13 cellular contexts compared by ENCODE assay signal in the genomic region with DNA sequence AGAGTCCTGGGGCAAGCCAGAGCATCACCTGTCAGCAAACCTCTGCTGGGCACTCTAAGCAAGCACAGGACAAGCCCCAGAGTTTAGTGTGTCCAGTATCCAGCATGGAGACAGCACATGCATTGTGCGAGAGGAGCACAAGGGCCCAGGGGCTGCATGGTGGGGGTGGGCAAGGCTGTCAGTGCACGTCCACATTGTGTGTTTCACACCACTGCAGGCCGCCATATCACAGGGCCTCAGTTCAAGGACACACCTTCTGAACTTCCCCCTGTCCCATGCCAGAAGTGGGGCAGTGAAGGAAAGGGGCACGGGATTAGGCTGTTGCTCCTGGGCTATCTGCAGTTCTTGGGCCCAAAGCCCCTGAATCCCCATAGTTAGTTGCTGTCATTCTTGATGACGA. TPM values are rescaled to one million over a fixed set of nuclear protein-coding genes. Genes with fewer than 3 reads are reported as not detected.
DNase-seq lines count a peak whose midpoint lies in the region; ATAC-seq and TF ChIP-seq lines count a peak whose summit lies in the region.
"Had no signal": no experiment of that assay in that cellular context is flagged by ENCODE, and none has a peak within 500 bp of the region (broad histone marks: within the 10 kb centered on the region; RNA-seq: fewer than 3 reads in every experiment).

No MANE protein-coding gene starts in this region.

- H3K36me3 Mint-ChIP-seq in stimulated activated naive CD8-positive, alpha-beta T cell treated with anti-CD3 and anti-CD28 coated beads, Interleukin-15, Interleukin-2, amounts not matched to agents 100 ng/mL and 50 ng/mL, for 24 hours (ENCODE audit: low read depth) = peaks cover 49% of the 10 kb centered on the region
- H3K36me3 Mint-ChIP-seq in activated T-helper 1 cell treated with anti-CD3 and anti-CD28 coated beads, Interleukin-12 subunit alpha, Interleukin-12 subunit beta, Interleukin-2, Interleukin-4 antibody, amounts not matched to agents 30 ng/mL and 10 ng/mL and 1 ng/mL, durations not matched to agents 14 hours and 24 hours and 36 hours (ENCODE audit: low read depth) = peaks cover 28% of the 10 kb centered on the region
- H3K36me3 Mint-ChIP-seq in mesothelial cell of epicardium = peaks cover 20% of the 10 kb centered on the region

- peak overlapping the region; percentile 88 for H3K4me3 Mint-ChIP-seq in stimulated activated naive CD8-positive, alpha-beta T cell treated with anti-CD3 and anti-CD28 coated beads, Interleukin-15, Interleukin-2, amounts not matched to agents 100 ng/mL and 50 ng/mL, for 24 hours
- peak overlapping the region; percentile 82 for H3K4me3 Mint-ChIP-seq in activated T-helper 1 cell treated with anti-CD3 and anti-CD28 coated beads, Interleukin-12 subunit alpha, Interleukin-12 subunit beta, Interleukin-2, Interleukin-4 antibody, amounts not matched to agents 30 ng/mL and 10 ng/mL and 1 ng/mL, durations not matched to agents 14 hours and 24 hours and 36 hours
- peak overlapping the region; percentile 59 for H3K4me3 Mint-ChIP-seq in mesothelial cell of epicardium

- TF ChIP-seq RAD21 in SK-N-SH (IDR thresholded peaks at IDR 0.05; ENCODE audit: low read length) = no peak

- no peaks in the 10 kb centered on the region for H3K9me3 Mint-ChIP-seq in stimulated activated naive CD8-positive, alpha-beta T cell treated with anti-CD3 and anti-CD28 coated beads, Interleukin-15, Interleukin-2, amounts not matched to agents 100 ng/mL and 50 ng/mL, for 24 hours
- no peaks in the 10 kb centered on the region for H3K9me3 Mint-ChIP-seq in activated T-helper 1 cell treated with anti-CD3 and anti-CD28 coated beads, Interleukin-12 subunit alpha, Interleukin-12 subunit beta, Interleukin-2, Interleukin-4 antibody, amounts not matched to agents 30 ng/mL and 10 ng/mL and 1 ng/mL, durations not matched to agents 14 hours and 24 hours and 36 hours
- H3K9me3 Mint-ChIP-seq in mesothelial cell of epicardium = no peaks in the 10 kb centered on the region

- no peak for TF ChIP-seq EP300 in SK-N-SH (IDR thresholded peaks at IDR 0.05; ENCODE audit: borderline replicate concordance in 1 of 2, low read depth in 1 of 2, low read length in 1 of 2)

- H3K4me3 ChIP-seq in left ventricle myocardium inferior (no peak overlapping the region), SK-N-SH (ENCODE audit: low read depth in 2 of 2, low read length in 1 of 2) (no peak overlapping the region)
- H3K4me3 ChIP-seq: HAP-1, lung had no signal

- H3K4me1 ChIP-seq in left ventricle myocardium inferior = peaks cover 33% of the 10 kb centered on the region
- H3K4me1 ChIP-seq in SK-N-SH (ENCODE audit: control insufficient read depth in 1 of 2, insufficient read depth in 2 of 2, low read depth in 1 of 2, low read length in 1 of 2) = peaks cover 0 to 8% of the 10 kb centered on the region in 2 experiments; a peak in 2 of 4 replicates
- H3K4me1 ChIP-seq: BE2C had no signal

- ATAC-seq in stimulated activated naive CD8-positive, alpha-beta T cell treated with anti-CD3 and anti-CD28 coated beads, Interleukin-15, Interleukin-2, amounts not matched to agents 100 U/mL and 50 U/mL, for 24 hours = no peak

- POLR2A ChIA-PET in SK-N-SH (lab: Yijun Ruan, JAX) = no interaction called here

- H3K27me3 ChIP-seq in left ventricle myocardium inferior (ENCODE audit: low read depth) (no peaks in the 10 kb centered on the region), SK-N-SH (ENCODE audit: insufficient read depth) (no peaks in the 10 kb centered on the region)
- H3K27me3 ChIP-seq: BE2C, heart left ventricle had no signal

- peaks cover 21% of the 10 kb centered on the region for H3K79me2 ChIP-seq in SK-N-SH (ENCODE audit: insufficient read depth)

- H2AFZ ChIP-seq in SK-N-SH (ENCODE audit: low read depth) = no peak overlapping the region

- 85% methylated on average over 4 of the region's 5 CpGs for WGBS in SK-N-SH (ENCODE audit: low lambda C conversion rate)

- H4K20me1 ChIP-seq in SK-N-SH (ENCODE audit: insufficient read depth) = no peaks in the 10 kb centered on the region

- H3K9me3 ChIP-seq in left ventricle myocardium inferior (replicated peaks) = no peaks in the 10 kb centered on the region
- H3K9me3 ChIP-seq in SK-N-SH = no peaks in the 10 kb centered on the region
- H3K9me3 ChIP-seq: BE2C, HAP-1, heart left ventricle, thoracic aorta had no signal

- H3K27ac ChIP-seq in left ventricle myocardium inferior (replicated peaks) (no peak overlapping the region), SK-N-SH (ENCODE audit: low read depth in 2 of 2, low read length in 1 of 2) (no peak overlapping the region)
- H3K27ac ChIP-seq: thoracic aorta had no signal

- no peak overlapping the region for H3K4me2 ChIP-seq in SK-N-SH

- peaks cover 50% of the 10 kb centered on the region for H3K36me3 ChIP-seq in left ventricle myocardium inferior
- peaks cover 19 to 36% of the 10 kb centered on the region in 2 experiments for H3K36me3 ChIP-seq in SK-N-SH (replicated peaks in 1 of 2; ENCODE audit: control insufficient read depth in 1 of 2, insufficient read depth in 2 of 2, low read length in 1 of 2)

- no peak for TF ChIP-seq CTCF in mesothelial cell of epicardium (IDR thresholded peaks at IDR 0.05; ENCODE audit: unreplicated experiment)
- TF ChIP-seq CTCF in left ventricle myocardium inferior (IDR thresholded peaks at IDR 0.05; ENCODE audit: borderline replicate concordance) = no peak
- no peak for TF ChIP-seq CTCF in SK-N-SH (IDR thresholded peaks at IDR 0.05)

- CTCF ChIA-PET in SK-N-SH (lab: Yijun Ruan, JAX) = interaction anchor here (0.6 to 6.9 kb wide), 6 partner anchors 8 to 641 kb away, joined by 3 to 43 read pairs (median 6); a partner anchor contains a TSS

- H3K4me1 Mint-ChIP-seq in stimulated activated naive CD8-positive, alpha-beta T cell treated with anti-CD3 and anti-CD28 coated beads, Interleukin-15, Interleukin-2, amounts not matched to agents 100 ng/mL and 50 ng/mL, for 24 hours (ENCODE audit: low read depth) = peaks cover 63% of the 10 kb centered on the region
- peaks cover 48% of the 10 kb centered on the region for H3K4me1 Mint-ChIP-seq in activated T-helper 1 cell treated with anti-CD3 and anti-CD28 coated beads, Interleukin-12 subunit alpha, Interleukin-12 subunit beta, Interleukin-2, Interleukin-4 antibody, amounts not matched to agents 30 ng/mL and 10 ng/mL and 1 ng/mL, durations not matched to agents 14 hours and 24 hours and 36 hours (ENCODE audit: low read depth)
- H3K4me1 Mint-ChIP-seq in mesothelial cell of epicardium = peaks cover 22% of the 10 kb centered on the region

- H3K27ac Mint-ChIP-seq in stimulated activated naive CD8-positive, alpha-beta T cell treated with anti-CD3 and anti-CD28 coated beads, Interleukin-15, Interleukin-2, amounts not matched to agents 100 ng/mL and 50 ng/mL, for 24 hours = peak overlapping the region; percentile 86
- peak overlapping the region; percentile 90 for H3K27ac Mint-ChIP-seq in activated T-helper 1 cell treated with anti-CD3 and anti-CD28 coated beads, Interleukin-12 subunit alpha, Interleukin-12 subunit beta, Interleukin-2, Interleukin-4 antibody, amounts not matched to agents 30 ng/mL and 10 ng/mL and 1 ng/mL, durations not matched to agents 14 hours and 24 hours and 36 hours
- no peak overlapping the region for H3K27ac Mint-ChIP-seq in mesothelial cell of epicardium

- no peak overlapping the region for H3K9ac ChIP-seq in SK-N-SH

- DNase-seq in stimulated activated naive CD8-positive, alpha-beta T cell treated with anti-CD3 and anti-CD28 coated beads, Interleukin-15, Interleukin-2, amounts not matched to agents 100 U/mL and 50 U/mL, for 24 hours = no peak
- DNase-seq in activated T-helper 1 cell treated with anti-CD3 and anti-CD28 coated beads, Interleukin-12 subunit alpha, Interleukin-12 subunit beta, Interleukin-2, Interleukin-4 antibody, amounts not matched to agents 30 ng/mL and 10 ng/mL and 1 ng/mL, durations not matched to agents 14 hours and 24 hours and 36 hours (ENCODE audit: low spot score) = no peak
- no peak for DNase-seq in mesothelial cell of epicardium (ENCODE audit: low spot score in 2 of 2, unreplicated experiment in 2 of 2)
- no peak for DNase-seq in NCI-H2081 treated with DMSO at 0.1 percent for 48 hours (lab: John Stamatoyannopoulos, UW)
- DNase-seq in NOMO-1 treated with DMSO at 0.1 percent for 48 hours (lab: John Stamatoyannopoulos, UW; ENCODE audit: unreplicated experiment) = no peak
- DNase-seq in left ventricle myocardium inferior = no peak
- no peak for DNase-seq in SK-N-SH
- DNase-seq: BE2C had no signal

- no peaks in the 10 kb centered on the region for H3K9me2 ChIP-seq in SK-N-SH

- H3F3A ChIP-seq in SK-N-SH (replicated peaks; ENCODE audit: insufficient read depth) = peaks cover under 1% of the 10 kb centered on the region

- H3K27me3 Mint-ChIP-seq in stimulated activated naive CD8-positive, alpha-beta T cell treated with anti-CD3 and anti-CD28 coated beads, Interleukin-15, Interleukin-2, amounts not matched to agents 100 ng/mL and 50 ng/mL, for 24 hours = no peaks in the 10 kb centered on the region
- H3K27me3 Mint-ChIP-seq in activated T-helper 1 cell treated with anti-CD3 and anti-CD28 coated beads, Interleukin-12 subunit alpha, Interleukin-12 subunit beta, Interleukin-2, Interleukin-4 antibody, amounts not matched to agents 30 ng/mL and 10 ng/mL and 1 ng/mL, durations not matched to agents 14 hours and 24 hours and 36 hours (ENCODE audit: insufficient read depth) = no peaks in the 10 kb centered on the region
- no peaks in the 10 kb centered on the region for H3K27me3 Mint-ChIP-seq in mesothelial cell of epicardium (ENCODE audit: low read depth)

- intact Hi-C loops in activated T-helper 1 cell treated with anti-CD3 and anti-CD28 coated beads, Interleukin-12 subunit alpha, Interleukin-12 subunit beta, Interleukin-2, Interleukin-4 antibody, amounts not matched to agents 30 ng/mL and 10 ng/mL and 1 ng/mL, durations not matched to agents 14 hours and 24 hours and 36 hours (cut with micrococcal nuclease) = loop anchor here (2.0 kb wide), 2 partner anchors 49 to 79 kb away; a partner anchor contains a TSS
- intact Hi-C loops in left ventricle myocardium inferior (cut with micrococcal nuclease) = no loop called here

RNA-seq across cellular contexts. Expression of a gene that starts 0.8 kb away (rescaled TPM):
- 40.5 and 43.3 TPM in 2 replicates for total RNA-seq in activated T-helper 1 cell treated with anti-CD3 and anti-CD28 coated beads, Interleukin-12 subunit alpha, Interleukin-12 subunit beta, Interleukin-2, Interleukin-4 antibody, amounts not matched to agents 30 ng/mL and 10 ng/mL and 1 ng/mL, durations not matched to agents 14 hours and 24 hours and 36 hours
- total RNA-seq in mesothelial cell of epicardium = 53.2 to 60.3 TPM (median 53.7 TPM) in 3 replicates
- 13.4 TPM for total RNA-seq in left ventricle myocardium inferior
- polyA plus RNA-seq in SK-N-SH (2012; rRNA removed) = 80.7 and 93.9 TPM in 2 replicates
- 92.0 and 96.5 TPM in 2 replicates for polyA plus RNA-seq in SK-N-SH (2012; cell fraction: cytosol; rRNA removed)
- 45.2 and 63.8 TPM in 2 replicates for polyA plus RNA-seq in SK-N-SH (2012; cell fraction: nucleus; rRNA removed)

RNA-seq across cellular contexts. Expression of a gene that starts 6.2 kb away (rescaled TPM):
- 50.6 and 51.5 TPM in 2 replicates for total RNA-seq in activated T-helper 1 cell treated with anti-CD3 and anti-CD28 coated beads, Interleukin-12 subunit alpha, Interleukin-12 subunit beta, Interleukin-2, Interleukin-4 antibody, amounts not matched to agents 30 ng/mL and 10 ng/mL and 1 ng/mL, durations not matched to agents 14 hours and 24 hours and 36 hours
- total RNA-seq in mesothelial cell of epicardium = 66.4 to 68.0 TPM (median 66.6 TPM) in 3 replicates
- total RNA-seq in left ventricle myocardium inferior = 31.7 TPM
- polyA plus RNA-seq in SK-N-SH (2012; rRNA removed) = 43.1 and 61.9 TPM in 2 replicates
- 14.6 and 22.6 TPM in 2 replicates for polyA plus RNA-seq in SK-N-SH (2012; cell fraction: cytosol; rRNA removed)
- 204 and 232 TPM in 2 replicates for polyA plus RNA-seq in SK-N-SH (2012; cell fraction: nucleus; rRNA removed)

RNA-seq across cellular contexts. Expression of a gene that starts 18.6 kb away (rescaled TPM):
- total RNA-seq in activated T-helper 1 cell treated with anti-CD3 and anti-CD28 coated beads, Interleukin-12 subunit alpha, Interleukin-12 subunit beta, Interleukin-2, Interleukin-4 antibody, amounts not matched to agents 30 ng/mL and 10 ng/mL and 1 ng/mL, durations not matched to agents 14 hours and 24 hours and 36 hours = 11.9 and 13.5 TPM in 2 replicates
- total RNA-seq in mesothelial cell of epicardium (114 to 132 TPM (median 122 TPM) in 3 replicates), left ventricle myocardium inferior (8.3 TPM)
- polyA plus RNA-seq in SK-N-SH (2012; rRNA removed) = 9.0 and 13.7 TPM in 2 replicates
- 5.7 and 8.6 TPM in 2 replicates for polyA plus RNA-seq in SK-N-SH (2012; cell fraction: cytosol; rRNA removed)
- polyA plus RNA-seq in SK-N-SH (2012; cell fraction: nucleus; rRNA removed) = 19.4 and 35.1 TPM in 2 replicates

RNA-seq across cellular contexts. Expression of a gene that starts 30.1 kb away (rescaled TPM):
- 149 and 151 TPM in 2 replicates for total RNA-seq in activated T-helper 1 cell treated with anti-CD3 and anti-CD28 coated beads, Interleukin-12 subunit alpha, Interleukin-12 subunit beta, Interleukin-2, Interleukin-4 antibody, amounts not matched to agents 30 ng/mL and 10 ng/mL and 1 ng/mL, durations not matched to agents 14 hours and 24 hours and 36 hours
- total RNA-seq in mesothelial cell of epicardium (1.4 to 1.9 TPM (median 1.6 TPM) in 3 replicates), left ventricle myocardium inferior (2.4 TPM)
- polyA plus RNA-seq in SK-N-SH (2012; rRNA removed) = 0.05 TPM in 1 of 2 replicates, not detected in the other
- polyA plus RNA-seq in SK-N-SH (2012; cell fraction: cytosol; rRNA removed) = 0.04 TPM in 2 replicates
- 0.15 and 0.25 TPM in 2 replicates for polyA plus RNA-seq in SK-N-SH (2012; cell fraction: nucleus; rRNA removed)

RNA-seq across cellular contexts. Expression of a gene that starts 49.8 kb away (rescaled TPM):
- total RNA-seq in activated T-helper 1 cell treated with anti-CD3 and anti-CD28 coated beads, Interleukin-12 subunit alpha, Interleukin-12 subunit beta, Interleukin-2, Interleukin-4 antibody, amounts not matched to agents 30 ng/mL and 10 ng/mL and 1 ng/mL, durations not matched to agents 14 hours and 24 hours and 36 hours = not detected in 2 replicates
- total RNA-seq in mesothelial cell of epicardium (29.9 to 31.5 TPM (median 30.6 TPM) in 3 replicates), left ventricle myocardium inferior (not detected)
- 0.59 and 1.9 TPM in 2 replicates for polyA plus RNA-seq in SK-N-SH (2012; rRNA removed)
- polyA plus RNA-seq in SK-N-SH (2012; cell fraction: cytosol; rRNA removed) = 1.0 and 1.2 TPM in 2 replicates
- polyA plus RNA-seq in SK-N-SH (2012; cell fraction: nucleus; rRNA removed) = 0.39 and 0.99 TPM in 2 replicates
